In the genomic region with DNA sequence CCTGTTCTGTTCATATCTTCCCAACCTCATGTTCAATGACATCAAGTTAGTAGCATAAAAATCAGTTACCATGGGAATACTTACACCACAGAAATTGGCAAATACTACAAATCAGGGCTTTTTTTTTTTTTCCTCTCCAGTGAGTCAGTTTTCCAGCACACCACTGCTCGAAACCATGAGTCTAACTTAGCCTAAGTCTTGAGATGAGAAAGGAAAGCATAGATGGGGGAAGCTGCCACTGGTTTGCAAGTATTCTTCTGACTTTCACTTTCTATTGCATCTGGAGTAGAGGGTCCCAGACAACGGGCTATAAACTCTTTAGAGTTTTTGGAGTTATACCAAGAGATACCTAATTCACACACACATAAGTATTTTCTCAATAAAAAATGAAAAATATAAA, we compare ENCODE assay signal across 21 cellular contexts.
"Had no signal": no experiment of that assay in that cellular context is flagged by ENCODE, and none has a peak within 500 bp of the region (broad histone marks: within the 10 kb centered on the region; RNA-seq: fewer than 3 reads in every experiment).

No MANE protein-coding gene starts in this region.

- H3K4me2 ChIP-seq: hepatocyte had no signal

- H3K4me1 ChIP-seq: esophagus muscularis mucosa, foreskin keratinocyte, gastroesophageal sphincter, heart left ventricle, left lung, lower lobe of right lung had no signal

- H3K27ac ChIP-seq: coronary artery, dorsolateral prefrontal cortex, esophagus muscularis mucosa, foreskin keratinocyte, gastroesophageal sphincter, heart left ventricle, hepatocyte, left lung, lower lobe of right lung had no signal

- H3K4me3 ChIP-seq: coronary artery, dorsolateral prefrontal cortex, esophagus muscularis mucosa, gastroesophageal sphincter, heart left ventricle, hepatocyte, left lung, lower lobe of right lung, mucosa of descending colon had no signal

- H3K9me3 ChIP-seq: esophagus muscularis mucosa, gastroesophageal sphincter, heart left ventricle, left lung, lower lobe of right lung, mucosa of descending colon had no signal

- H3K79me2 ChIP-seq: hepatocyte had no signal

- H3K36me3 ChIP-seq: esophagus muscularis mucosa, gastroesophageal sphincter, heart left ventricle, left lung, lower lobe of right lung had no signal

- H2AFZ ChIP-seq: hepatocyte had no signal

- H3K36me3 Mint-ChIP-seq: immature natural killer cell; mesothelial cell of epicardium; naive B cell; naive thymus-derived CD8-positive, alpha-beta T cell had no signal

- H3K27me3 Mint-ChIP-seq: naive B cell had no signal

- DNase-seq: dermis blood vessel endothelial cell; dorsolateral prefrontal cortex; effector CD4-positive, alpha-beta T cell; effector memory CD4-positive, alpha-beta T cell; foreskin keratinocyte; heart left ventricle; hypothalamus; immature natural killer cell; left cardiac atrium; left lung; left ventricle myocardium superior; lower lobe of right lung; mesenchymal stem cell; mucosa of descending colon; naive B cell; naive thymus-derived CD8-positive, alpha-beta T cell had no signal

- H3K4me1 Mint-ChIP-seq: immature natural killer cell; mesothelial cell of epicardium; naive B cell; naive thymus-derived CD8-positive, alpha-beta T cell had no signal

- ATAC-seq: foreskin keratinocyte; gastroesophageal sphincter; heart left ventricle; left cardiac atrium; left lung; left ventricle myocardium superior; lower lobe of right lung; mucosa of descending colon; naive thymus-derived CD8-positive, alpha-beta T cell had no signal

- H3K27ac Mint-ChIP-seq: immature natural killer cell; mesothelial cell of epicardium; naive B cell; naive thymus-derived CD8-positive, alpha-beta T cell had no signal

- H3K4me3 Mint-ChIP-seq: immature natural killer cell; mesothelial cell of epicardium; naive B cell; naive thymus-derived CD8-positive, alpha-beta T cell had no signal

- H3K27me3 ChIP-seq: dorsolateral prefrontal cortex, esophagus muscularis mucosa, foreskin keratinocyte, gastroesophageal sphincter, heart left ventricle, hepatocyte, left lung had no signal
